12 cellular contexts compared by ENCODE assay signal in genomic region chr12:62166525-62166924, GRCh38.
"Had no signal": no experiment of that assay in that cellular context is flagged by ENCODE, and none has a peak within 500 bp of the region (broad histone marks: within the 10 kb centered on the region; RNA-seq: fewer than 3 reads in every experiment).

No MANE protein-coding gene starts in this region.

- H3K4me1 Mint-ChIP-seq: activated naive CD8-positive, alpha-beta T cell treated with anti-CD3 and anti-CD28 coated beads, Interleukin-2, amount 10 ng/mL, durations not matched to agents 7 days and 5 days; stimulated activated effector memory CD8-positive, alpha-beta T cell treated with anti-CD3 and anti-CD28 coated beads, Interleukin-12 subunit alpha, Interleukin-12 subunit beta, amount 100 ng/mL, for 72 hours had no signal

- DNase-seq: activated CD4-positive, alpha-beta T cell treated with anti-CD3 and anti-CD28 coated beads, Interleukin-2, amount 10 ng/mL, durations not matched to agents 7 days and 5 days; activated naive CD4-positive, alpha-beta T cell; activated naive CD8-positive, alpha-beta T cell treated with anti-CD3 and anti-CD28 coated beads, Interleukin-2, amount 10 ng/mL, durations not matched to agents 7 days and 5 days; cerebellar nuclear complex; effector memory CD4-positive, alpha-beta T cell; glutamatergic neuron; mesendoderm; psoas muscle; thyroid gland had no signal

- H3K27ac Mint-ChIP-seq: activated CD4-positive, alpha-beta T cell treated with anti-CD3 and anti-CD28 coated beads, Interleukin-2, amount 10 ng/mL, durations not matched to agents 7 days and 5 days; activated naive CD8-positive, alpha-beta T cell treated with anti-CD3 and anti-CD28 coated beads, Interleukin-2, amount 10 ng/mL, durations not matched to agents 7 days and 5 days; activated T-helper 1 cell treated with anti-CD3 and anti-CD28 coated beads, Interleukin-12 subunit alpha, Interleukin-12 subunit beta, Interleukin-2, Interleukin-4 antibody, amounts not matched to agents 30 ng/mL and 10 ng/mL and 1 ng/mL, durations not matched to agents 14 hours and 24 hours and 36 hours; dendritic cell treated with granulocyte-macrophage colony-stimulating factor and Interleukin-4, amounts not matched to agents 40 ng/mL and 50 ng/mL, for 4 days; stimulated activated effector memory CD8-positive, alpha-beta T cell treated with anti-CD3 and anti-CD28 coated beads, Interleukin-12 subunit alpha, Interleukin-12 subunit beta, amount 100 ng/mL, for 72 hours had no signal

- ATAC-seq: stimulated activated effector memory CD8-positive, alpha-beta T cell treated with anti-CD3 and anti-CD28 coated beads, Interleukin-12 subunit alpha, Interleukin-12 subunit beta, amount 100 ng/mL, for 72 hours had no signal

- H3K9me3 Mint-ChIP-seq: activated CD4-positive, alpha-beta T cell treated with anti-CD3 and anti-CD28 coated beads, Interleukin-2, amount 10 ng/mL, durations not matched to agents 7 days and 5 days; activated T-helper 1 cell treated with anti-CD3 and anti-CD28 coated beads, Interleukin-12 subunit alpha, Interleukin-12 subunit beta, Interleukin-2, Interleukin-4 antibody, amounts not matched to agents 30 ng/mL and 10 ng/mL and 1 ng/mL, durations not matched to agents 14 hours and 24 hours and 36 hours; dendritic cell treated with granulocyte-macrophage colony-stimulating factor and Interleukin-4, amounts not matched to agents 40 ng/mL and 50 ng/mL, for 4 days; stimulated activated effector memory CD8-positive, alpha-beta T cell treated with anti-CD3 and anti-CD28 coated beads, Interleukin-12 subunit alpha, Interleukin-12 subunit beta, amount 100 ng/mL, for 72 hours had no signal

- H3K27me3 Mint-ChIP-seq: activated CD4-positive, alpha-beta T cell treated with anti-CD3 and anti-CD28 coated beads, Interleukin-2, amount 10 ng/mL, durations not matched to agents 7 days and 5 days; activated naive CD8-positive, alpha-beta T cell treated with anti-CD3 and anti-CD28 coated beads, Interleukin-2, amount 10 ng/mL, durations not matched to agents 7 days and 5 days; dendritic cell treated with granulocyte-macrophage colony-stimulating factor and Interleukin-4, amounts not matched to agents 40 ng/mL and 50 ng/mL, for 4 days had no signal

- H3K4me3 Mint-ChIP-seq: activated CD4-positive, alpha-beta T cell treated with anti-CD3 and anti-CD28 coated beads, Interleukin-2, amount 10 ng/mL, durations not matched to agents 7 days and 5 days; activated naive CD8-positive, alpha-beta T cell treated with anti-CD3 and anti-CD28 coated beads, Interleukin-2, amount 10 ng/mL, durations not matched to agents 7 days and 5 days; activated T-helper 1 cell treated with anti-CD3 and anti-CD28 coated beads, Interleukin-12 subunit alpha, Interleukin-12 subunit beta, Interleukin-2, Interleukin-4 antibody, amounts not matched to agents 30 ng/mL and 10 ng/mL and 1 ng/mL, durations not matched to agents 14 hours and 24 hours and 36 hours; dendritic cell treated with granulocyte-macrophage colony-stimulating factor and Interleukin-4, amounts not matched to agents 40 ng/mL and 50 ng/mL, for 4 days; stimulated activated effector memory CD8-positive, alpha-beta T cell treated with anti-CD3 and anti-CD28 coated beads, Interleukin-12 subunit alpha, Interleukin-12 subunit beta, amount 100 ng/mL, for 72 hours had no signal

- H3K36me3 Mint-ChIP-seq: activated naive CD8-positive, alpha-beta T cell treated with anti-CD3 and anti-CD28 coated beads, Interleukin-2, amount 10 ng/mL, durations not matched to agents 7 days and 5 days; stimulated activated effector memory CD8-positive, alpha-beta T cell treated with anti-CD3 and anti-CD28 coated beads, Interleukin-12 subunit alpha, Interleukin-12 subunit beta, amount 100 ng/mL, for 72 hours had no signal
